In genomic region chr10:103095005-103095404, GRCh38 we compare ENCODE assay signal across 29 cellular contexts.
"Had no signal": no experiment of that assay in that cellular context is flagged by ENCODE, and none has a peak within 500 bp of the region (broad histone marks: within the 10 kb centered on the region; RNA-seq: fewer than 3 reads in every experiment).

No MANE protein-coding gene starts in this region.

- H2AFZ ChIP-seq: neural progenitor cell, parathyroid adenoma had no signal

- H3K4me2 ChIP-seq: neural progenitor cell, smooth muscle cell had no signal

- ATAC-seq: naive thymus-derived CD4-positive, alpha-beta T cell; natural killer cell; psoas muscle; right cardiac atrium; sciatic nerve; stimulated activated memory B cell treated with anti-CD40 and anti-IgM and Interleukin-4, amounts not matched to agents 10 μg/mL and 1 μg/mL and 100 μg/mL, for 72 hours; upper lobe of right lung had no signal

- H3K27ac ChIP-seq: neural progenitor cell, ovary, parathyroid adenoma, psoas muscle, skin epidermis, spleen, stomach, transverse colon, upper lobe of right lung had no signal

- H3K4me3 Mint-ChIP-seq: naive thymus-derived CD4-positive, alpha-beta T cell; natural killer cell; nephron; neural progenitor cell; stimulated activated memory B cell treated with anti-CD40 and anti-IgM and Interleukin-4, amounts not matched to agents 10 μg/mL and 1 μg/mL and 100 μg/mL, for 72 hours; stimulated activated naive CD8-positive, alpha-beta T cell treated with anti-CD3 and anti-CD28 coated beads, Interleukin-15, Interleukin-2, amounts not matched to agents 100 ng/mL and 50 ng/mL, for 24 hours; type B pancreatic cell had no signal

- H3K4me1 ChIP-seq: neural progenitor cell, parathyroid adenoma, psoas muscle, spleen, transverse colon, upper lobe of right lung had no signal

- H3K4me1 Mint-ChIP-seq: naive thymus-derived CD4-positive, alpha-beta T cell; natural killer cell; nephron; neural progenitor cell; stimulated activated memory B cell treated with anti-CD40 and anti-IgM and Interleukin-4, amounts not matched to agents 10 μg/mL and 1 μg/mL and 100 μg/mL, for 72 hours had no signal

- H3K27me3 Mint-ChIP-seq: naive thymus-derived CD4-positive, alpha-beta T cell; progenitor cell of endocrine pancreas; stimulated activated memory B cell treated with anti-CD40 and anti-IgM and Interleukin-4, amounts not matched to agents 10 μg/mL and 1 μg/mL and 100 μg/mL, for 72 hours; stimulated activated naive CD8-positive, alpha-beta T cell treated with anti-CD3 and anti-CD28 coated beads, Interleukin-15, Interleukin-2, amounts not matched to agents 100 ng/mL and 50 ng/mL, for 24 hours; type B pancreatic cell had no signal

- H3K27me3 ChIP-seq: neural progenitor cell, ovary, spleen, stomach, tibial artery, transverse colon, upper lobe of right lung, uterus had no signal

- H3K9ac ChIP-seq: neural progenitor cell, parathyroid adenoma had no signal

- H3K36me3 ChIP-seq: ovary, uterus had no signal

- H3K79me2 ChIP-seq: parathyroid adenoma had no signal

- H3K9me3 ChIP-seq: ovary, psoas muscle, spleen, stomach, tibial artery, transverse colon, upper lobe of right lung, uterus had no signal

- H3K9me3 Mint-ChIP-seq: naive thymus-derived CD4-positive, alpha-beta T cell; natural killer cell; nephron; neural progenitor cell; stimulated activated memory B cell treated with anti-CD40 and anti-IgM and Interleukin-4, amounts not matched to agents 10 μg/mL and 1 μg/mL and 100 μg/mL, for 72 hours; stimulated activated naive CD8-positive, alpha-beta T cell treated with anti-CD3 and anti-CD28 coated beads, Interleukin-15, Interleukin-2, amounts not matched to agents 100 ng/mL and 50 ng/mL, for 24 hours; type B pancreatic cell had no signal

- H3K4me3 ChIP-seq: neural progenitor cell, ovary, psoas muscle, skin epidermis, smooth muscle cell, spleen, stomach, tibial artery, transverse colon, upper lobe of right lung, uterus had no signal

- DNase-seq: naive thymus-derived CD4-positive, alpha-beta T cell; natural killer cell; occipital lobe; ovary; posterior cingulate gyrus; psoas muscle; right cardiac atrium; spleen; stimulated activated CD4-positive, alpha-beta T cell treated with anti-CD3 and anti-CD28 coated beads, Interleukin-12 subunit alpha, Interleukin-12 subunit beta, amount 100 ng/mL, for 4 hours; stimulated activated CD4-positive, alpha-beta T cell treated with anti-CD3 and anti-CD28 coated beads, Interleukin-1b, Interleukin-23, amount 100 ng/mL, for 48 hours; stimulated activated CD4-positive, alpha-beta T cell treated with anti-CD3 and anti-CD28 coated beads, Interleukin-4, amount 100 ng/mL, for 1 hour; stimulated activated CD4-positive, alpha-beta T cell treated with anti-CD3 and anti-CD28 coated beads, Interleukin-4, amount 100 ng/mL, for 4 hours; stimulated activated CD8-positive, alpha-beta memory T cell treated with anti-CD3 and anti-CD28 coated beads, Interleukin-4, amount 100 ng/mL, for 48 hours; stimulated activated naive CD4-positive, alpha-beta T cell treated with Interleukin-2 at 50 U/mL for 16 hours; stomach; tibial artery; transverse colon; upper lobe of right lung; uterus had no signal

- H3K27ac Mint-ChIP-seq: nephron; neural progenitor cell; progenitor cell of endocrine pancreas; stimulated activated memory B cell treated with anti-CD40 and anti-IgM and Interleukin-4, amounts not matched to agents 10 μg/mL and 1 μg/mL and 100 μg/mL, for 72 hours; stimulated activated naive CD8-positive, alpha-beta T cell treated with anti-CD3 and anti-CD28 coated beads, Interleukin-15, Interleukin-2, amounts not matched to agents 100 ng/mL and 50 ng/mL, for 24 hours; type B pancreatic cell had no signal
